ENCODE assay signal across 19 cellular contexts in the genomic region with DNA sequence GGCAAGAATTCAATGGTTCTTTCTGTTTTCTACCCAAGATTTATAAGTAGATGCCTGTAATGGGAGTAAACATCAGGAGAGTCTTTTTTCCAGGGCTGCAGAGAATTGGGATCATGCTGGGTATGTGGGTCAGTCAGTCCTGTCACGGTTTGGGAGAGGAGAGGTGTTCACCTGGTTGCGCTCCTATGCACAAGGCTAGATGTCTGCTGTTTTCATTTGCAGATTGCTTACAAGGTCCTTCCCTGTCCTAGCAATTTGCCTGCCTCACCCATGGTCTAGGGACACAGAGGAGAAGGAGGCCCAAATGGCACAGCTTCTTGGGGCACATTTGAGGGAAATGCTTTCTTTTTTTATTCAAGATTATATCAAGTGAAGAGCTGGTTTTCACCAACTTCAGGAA. TPM values are rescaled to one million over a fixed set of nuclear protein-coding genes. Genes with fewer than 3 reads are reported as not detected.
A peak's percentile ranks its signal among the peaks of the same experiment; 100 is the strongest.
DNase-seq lines count a peak whose midpoint lies in the region; FAIRE-seq and TF ChIP-seq lines count a peak whose summit lies in the region.
"Had no signal": no experiment of that assay in that cellular context is flagged by ENCODE, and none has a peak within 500 bp of the region (broad histone marks: within the 10 kb centered on the region; RNA-seq: fewer than 3 reads in every experiment).

No MANE protein-coding gene starts in this region.

- in situ Hi-C loops in G401 (cut with HindIII; ENCODE audit: low sequenced_read_pairs), result no loop called here

- H3K27ac Mint-ChIP-seq in nephron, result peak overlapping the region; percentile 54 to 71 (median 69)
- H3K27ac Mint-ChIP-seq: B cell; CD4-positive, CD25-positive, alpha-beta regulatory T cell; CD8-positive, alpha-beta T cell; HFFc6 had no signal

- DNase-seq in G401 (ENCODE audit: low spot score) (peak; percentile 43), cerebellar cortex (ENCODE audit: low spot score) (peak; percentile 33), D721Med (ENCODE audit: insufficient read length, low spot score) (no peak), pons (ENCODE audit: low spot score) (no peak)
- DNase-seq in NK-92 treated with Interleukin-12 subunit alpha and Interleukin-12 subunit beta, amount 100 ng/mL, for 24 hours (lab: John Stamatoyannopoulos, UW), result no peak
- DNase-seq: Caco-2; CD4-positive, CD25-positive, alpha-beta regulatory T cell; CD8-positive, alpha-beta T cell; DMS 273 treated with DMSO at 0.1 percent for 48 hours; DMS79; GF-D8; GOT3; HFFc6 had no signal

- no peak for FAIRE-seq in D721Med (lab: Jason Lieb, UNC)
- FAIRE-seq: A204.1, GM12891, GM18507, H54 had no signal

- TF ChIP-seq CTCF in nephron (IDR thresholded peaks at IDR 0.05; ENCODE audit: unreplicated experiment in 3 of 3) (no peak), D721Med (IDR thresholded peaks at IDR 0.05; ENCODE audit: insufficient read depth, missing control alignments) (no peak)

- no peaks in the 10 kb centered on the region for H3K36me3 Mint-ChIP-seq in nephron (ENCODE audit: low read depth)
- H3K36me3 Mint-ChIP-seq: CD4-positive, CD25-positive, alpha-beta regulatory T cell; CD8-positive, alpha-beta T cell had no signal

- H3K4me1 Mint-ChIP-seq in nephron, result peaks cover 26% of the 10 kb centered on the region
- H3K4me1 Mint-ChIP-seq: B cell; CD4-positive, CD25-positive, alpha-beta regulatory T cell had no signal

- H3K4me3 Mint-ChIP-seq in nephron, result no peak overlapping the region
- H3K4me3 Mint-ChIP-seq: B cell; CD4-positive, CD25-positive, alpha-beta regulatory T cell; CD8-positive, alpha-beta T cell; HFFc6 had no signal

- no peaks in the 10 kb centered on the region for H3K9me3 Mint-ChIP-seq in nephron
- H3K9me3 Mint-ChIP-seq: CD4-positive, CD25-positive, alpha-beta regulatory T cell; CD8-positive, alpha-beta T cell; HFFc6 had no signal

- peaks cover 11% of the 10 kb centered on the region for H3K27me3 Mint-ChIP-seq in nephron (ENCODE audit: low read depth)

RNA-seq across cellular contexts. Expression of a gene that starts 19.1 kb away (rescaled TPM):
- not detected in 2 replicates for total RNA-seq in G401 (2014; rRNA removed; shearing (Covaris generic))
- total RNA-seq: B cell; Caco-2; CD4-positive, CD25-positive, alpha-beta regulatory T cell; HFFc6 had no signal

Comparison
In these comparisons a context has a peak if more than half of its experiments do, and no peak if none do; other contexts are left out.
1. DNase-seq: peak in G401 (single experiment) and cerebellar cortex (single experiment); none in NK-92 treated with Interleukin-12 subunit alpha and Interleukin-12 subunit beta, amount 100 ng/mL, for 24 hours (single experiment), D721Med (single experiment) and pons (single experiment).